In genomic region chr5:111299831-111300432, GRCh38 we compare ENCODE assay signal across 23 cellular contexts.
A peak's percentile ranks its signal among the peaks of the same experiment; 100 is the strongest.
DNase-seq lines count a peak whose midpoint lies in the region; ATAC-seq, FAIRE-seq and TF ChIP-seq lines count a peak whose summit lies in the region.
"Had no signal": no experiment of that assay in that cellular context is flagged by ENCODE, and none has a peak within 500 bp of the region (broad histone marks: within the 10 kb centered on the region; RNA-seq: fewer than 3 reads in every experiment).

No MANE protein-coding gene starts in this region.

- intact Hi-C loops in activated CD4-positive, alpha-beta T cell treated with anti-CD3 and anti-CD28 coated beads, Interleukin-2, amount 10 ng/mL, durations not matched to agents 24 days and 14 days (cut with micrococcal nuclease): loop anchor here (5.0 kb wide), 1 partner anchor 37 kb away; no protein-coding TSS in a partner anchor
- intact Hi-C loops in body of pancreas (cut with DNase I): no loop called here

- H3K4me3 Mint-ChIP-seq in activated CD4-positive, alpha-beta T cell treated with anti-CD3 and anti-CD28 coated beads, Interleukin-2, amount 10 ng/mL, durations not matched to agents 24 days and 14 days: no peak overlapping the region
- no peak overlapping the region for H3K4me3 Mint-ChIP-seq in mesothelial cell of epicardium
- H3K4me3 Mint-ChIP-seq: memory B cell; naive B cell; T-helper 1 cell treated with Interleukin-12 subunit alpha and Interleukin-12 subunit beta and Interleukin-4 antibody, amounts not matched to agents 30 μg/mL and 1 μg/mL, for 36 hours had no signal

- H3K4me3 ChIP-seq in fibroblast of pulmonary artery (replicated peaks; ENCODE audit: low read depth, low read length) (no peak overlapping the region), body of pancreas (no peak overlapping the region)
- H3K4me3 ChIP-seq: HAP-1, ovary, Peyer's patch, SJSA1 had no signal

- 60 to 73% methylated on average over 3 of the region's 3 CpGs for WGBS in body of pancreas, 2 donors

- H3K9me3 ChIP-seq in body of pancreas: no peaks in the 10 kb centered on the region
- H3K9me3 ChIP-seq: HAP-1, ovary, Peyer's patch, SJSA1 had no signal

- H3K27me3 Mint-ChIP-seq in activated CD4-positive, alpha-beta T cell treated with anti-CD3 and anti-CD28 coated beads, Interleukin-2, amount 10 ng/mL, durations not matched to agents 24 days and 14 days: no peaks in the 10 kb centered on the region
- no peaks in the 10 kb centered on the region for H3K27me3 Mint-ChIP-seq in mesothelial cell of epicardium (ENCODE audit: low read depth)
- H3K27me3 Mint-ChIP-seq: memory B cell, naive B cell had no signal

- FAIRE-seq in GM18507 (lab: Jason Lieb, UNC): peak; percentile 60
- FAIRE-seq: astrocyte had no signal

- H3K27ac Mint-ChIP-seq in activated CD4-positive, alpha-beta T cell treated with anti-CD3 and anti-CD28 coated beads, Interleukin-2, amount 10 ng/mL, durations not matched to agents 24 days and 14 days: peak overlapping the region; percentile 74
- H3K27ac Mint-ChIP-seq in mesothelial cell of epicardium: no peak overlapping the region
- H3K27ac Mint-ChIP-seq: memory B cell; naive B cell; T-helper 1 cell treated with Interleukin-12 subunit alpha and Interleukin-12 subunit beta and Interleukin-4 antibody, amounts not matched to agents 30 μg/mL and 1 μg/mL, for 36 hours had no signal

- H3K36me3 ChIP-seq in body of pancreas (replicated peaks in 1 of 2; ENCODE audit: insufficient read depth in 1 of 2, low read depth in 2 of 2): no peaks in the 10 kb centered on the region
- H3K36me3 ChIP-seq: HAP-1, ovary, Peyer's patch, SJSA1 had no signal

- no peak for DNase-seq in activated CD4-positive, alpha-beta T cell treated with anti-CD3 and anti-CD28 coated beads, Interleukin-2, amount 10 ng/mL, durations not matched to agents 24 days and 14 days
- DNase-seq in activated CD4-positive, alpha-beta T cell treated with anti-CD3 and anti-CD28 coated beads, Interleukin-2, amount 50 U/mL, for 1 hour: no peak
- DNase-seq in GM18507 (ENCODE audit: extremely low spot score, insufficient read length, low read depth): no peak
- DNase-seq in fibroblast of pulmonary artery (ENCODE audit: low read depth): peak; percentile 14
- no peak for DNase-seq in mesothelial cell of epicardium (ENCODE audit: low spot score in 2 of 2, unreplicated experiment in 2 of 2)
- DNase-seq in body of pancreas: no peak
- no peak for DNase-seq in stimulated activated CD4-positive, alpha-beta T cell treated with anti-CD3 and anti-CD28 coated beads, Interleukin-15, amount 100 ng/mL, for 24 hours
- DNase-seq: activated CD4-positive, alpha-beta T cell treated with anti-CD3 and anti-CD28 coated beads, Interleukin-2, amount 50 U/mL, for 48 hours; DMS79 treated with DMSO at 0.1 percent for 48 hours; foreskin melanocyte; naive B cell; NCI-H1105; ovary; Peyer's patch; right cardiac atrium; stimulated activated CD4-positive, alpha-beta T cell treated with anti-CD3 and anti-CD28 coated beads, Interleukin-12 subunit alpha, Interleukin-12 subunit beta, amount 100 ng/mL, for 4 hours had no signal

- H3K36me3 Mint-ChIP-seq in activated CD4-positive, alpha-beta T cell treated with anti-CD3 and anti-CD28 coated beads, Interleukin-2, amount 10 ng/mL, durations not matched to agents 24 days and 14 days (ENCODE audit: low read depth): peaks cover 32% of the 10 kb centered on the region
- peaks cover 2% of the 10 kb centered on the region for H3K36me3 Mint-ChIP-seq in mesothelial cell of epicardium
- H3K36me3 Mint-ChIP-seq: memory B cell, naive B cell had no signal

- no peak for TF ChIP-seq POLR2A in body of pancreas (IDR thresholded peaks at IDR 0.05)

- H3K27ac ChIP-seq in body of pancreas: no peak overlapping the region
- H3K27ac ChIP-seq: epithelial cell of prostate, ovary, Peyer's patch, SJSA1 had no signal

- H3K27me3 ChIP-seq in body of pancreas: no peaks in the 10 kb centered on the region
- H3K27me3 ChIP-seq: ovary, Peyer's patch, SJSA1 had no signal

- TF ChIP-seq CTCF in fibroblast of pulmonary artery (IDR thresholded peaks at IDR 0.05; ENCODE audit: low read length, missing control alignments) (no peak), mesothelial cell of epicardium (IDR thresholded peaks at IDR 0.05; ENCODE audit: unreplicated experiment) (no peak), body of pancreas (IDR thresholded peaks at IDR 0.05) (no peak)

- peaks cover 16% of the 10 kb centered on the region for H3K9me3 Mint-ChIP-seq in activated CD4-positive, alpha-beta T cell treated with anti-CD3 and anti-CD28 coated beads, Interleukin-2, amount 10 ng/mL, durations not matched to agents 24 days and 14 days
- H3K9me3 Mint-ChIP-seq in mesothelial cell of epicardium: peaks cover 15% of the 10 kb centered on the region

- no peaks in the 10 kb centered on the region for H3K4me1 ChIP-seq in body of pancreas
- H3K4me1 ChIP-seq: HAP-1, Peyer's patch, SJSA1 had no signal

- ATAC-seq in HG02885 (IDR thresholded peaks at IDR 0.05; ENCODE audit: poor library complexity, unreplicated experiment) (peak; percentile 66), body of pancreas (no peak)
- ATAC-seq: right cardiac atrium had no signal

- H3K4me1 Mint-ChIP-seq in activated CD4-positive, alpha-beta T cell treated with anti-CD3 and anti-CD28 coated beads, Interleukin-2, amount 10 ng/mL, durations not matched to agents 24 days and 14 days: peaks cover 6% of the 10 kb centered on the region
- peaks cover 2% of the 10 kb centered on the region for H3K4me1 Mint-ChIP-seq in mesothelial cell of epicardium
- H3K4me1 Mint-ChIP-seq: memory B cell, naive B cell had no signal
